ENCODE assay signal across 1 cellular context in genomic region chr16:78984324-78984723, GRCh38.
TF ChIP-seq lines count a peak whose summit lies in the region.

No MANE protein-coding gene starts in this region.

TF ChIP-seq in GM12878, 131 proteins besides CTCF, POLR2A, EP300 and RAD21:
- TF ChIP-seq ZBTB40 (IDR thresholded peaks at IDR 0.05; ENCODE audit: borderline replicate concordance) (peak; percentile 43), BCLAF1 (IDR thresholded peaks at IDR 0.05) (no peak), HDAC6 (IDR thresholded peaks at IDR 0.05; ENCODE audit: unreplicated experiment) (no peak)
TF ChIP-seq in GM12878: peak in this region for 1.
